1 cellular context compared by ENCODE assay signal in the genomic region with DNA sequence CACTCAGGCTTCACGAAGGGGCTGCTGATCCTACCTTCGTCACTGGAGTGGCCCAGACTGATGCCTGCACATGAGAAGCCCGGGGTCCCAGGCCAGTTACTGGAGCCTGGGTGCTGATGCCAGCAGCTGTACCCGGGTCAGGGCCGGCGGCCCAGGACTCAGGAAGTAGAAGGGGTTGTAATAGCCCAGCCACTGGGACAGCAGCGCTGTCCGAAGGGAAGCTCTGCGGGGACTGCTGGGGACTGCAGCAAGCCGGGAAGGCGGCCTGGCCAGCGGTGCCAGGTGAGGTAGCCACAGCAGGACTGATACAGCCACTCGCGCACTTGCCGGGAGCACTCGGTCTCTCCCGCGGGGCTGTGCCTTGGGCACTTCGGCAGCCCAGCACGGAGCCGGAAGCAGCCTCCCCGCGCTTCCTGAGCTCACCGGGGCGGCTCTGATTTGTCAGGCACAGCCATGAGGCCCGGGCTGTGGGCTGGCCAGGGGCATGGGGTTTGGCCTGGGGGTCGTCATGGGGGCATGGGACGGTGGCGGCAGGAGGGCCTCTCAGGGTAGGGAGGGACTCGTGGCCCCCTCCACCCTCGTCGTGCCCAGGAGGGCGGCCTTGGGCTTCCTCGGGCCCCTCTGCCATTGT.
TF ChIP-seq lines count a peak whose summit lies in the region.

No MANE protein-coding gene starts in this region.

TF ChIP-seq in SK-N-SH, 30 proteins besides CTCF, POLR2A, EP300 and RAD21:
- TF ChIP-seq NFIC (IDR thresholded peaks at IDR 0.05; ENCODE audit: borderline replicate concordance), result no peak
- TF ChIP-seq GABPA (IDR thresholded peaks at IDR 0.05; ENCODE audit: low read depth), result peak; percentile 56
